8 cellular contexts compared by ENCODE assay signal in genomic region chr12:104958946-104959841, GRCh38. TPM values are rescaled to one million over a fixed set of nuclear protein-coding genes. Genes with fewer than 3 reads are reported as not detected.
A peak's percentile ranks its signal among the peaks of the same experiment; 100 is the strongest.
DNase-seq lines count a peak whose midpoint lies in the region; ATAC-seq, FAIRE-seq and TF ChIP-seq lines count a peak whose summit lies in the region.

No MANE protein-coding gene starts in this region.

- no peak overlapping the region for H3K27ac ChIP-seq in endodermal cell (ENCODE audit: low read depth, low read length)

- peak; percentile 6 for DNase-seq in activated CD4-positive, alpha-beta T cell treated with anti-CD3 and anti-CD28 coated beads for 48 hours
- no peak for DNase-seq in activated CD4-positive, alpha-beta T cell treated with anti-CD3 and anti-CD28 coated beads, Interleukin-2, amount 50 U/mL, for 1 hour
- DNase-seq in RCC 7860 (ENCODE audit: low spot score) (peak; percentile 73), endodermal cell (peak; percentile 72), neural crest cell (ENCODE audit: low read depth, low spot score) (no peak), occipital lobe (lab: John Stamatoyannopoulos, UW) (no peak), lower leg skin (ENCODE audit: low spot score in 2 of 2) (no peak)

- H3K27ac Mint-ChIP-seq in endodermal cell (peak overlapping the region; percentile 66), neural crest cell (ENCODE audit: unreplicated experiment) (no peak overlapping the region)

- TF ChIP-seq CTCF in endodermal cell (conservative IDR thresholded peaks at IDR 0.05) (no peak), neural crest cell (conservative IDR thresholded peaks at IDR 0.05) (no peak), lower leg skin (IDR thresholded peaks at IDR 0.05) (no peak)

- H3K36me3 Mint-ChIP-seq in endodermal cell (ENCODE audit: low read depth) (no peaks in the 10 kb centered on the region), neural crest cell (ENCODE audit: low read depth) (no peaks in the 10 kb centered on the region)

- H3K9me3 Mint-ChIP-seq in endodermal cell (no peaks in the 10 kb centered on the region), neural crest cell (no peaks in the 10 kb centered on the region)

- ATAC-seq in HG02885 (IDR thresholded peaks at IDR 0.05; ENCODE audit: poor library complexity, unreplicated experiment) = no peak

- TF ChIP-seq POLR2A in lower leg skin (IDR thresholded peaks at IDR 0.05) = no peak

- H3K36me3 ChIP-seq in endodermal cell (ENCODE audit: control insufficient read depth, insufficient read depth, low read length) = no peaks in the 10 kb centered on the region

- H3K4me3 ChIP-seq in endodermal cell (ENCODE audit: low read length) = peak overlapping the region; percentile 79
- no peak overlapping the region for H3K4me3 ChIP-seq in lower leg skin (ENCODE audit: low read depth, poor library complexity, severe bottlenecking)

- no peaks in the 10 kb centered on the region for H3K4me1 ChIP-seq in endodermal cell (ENCODE audit: control insufficient read depth, insufficient read depth, low read length)

- H3K27me3 Mint-ChIP-seq in endodermal cell (ENCODE audit: insufficient read depth) = peaks cover 79% of the 10 kb centered on the region
- H3K27me3 Mint-ChIP-seq in neural crest cell (ENCODE audit: low read depth) = peaks cover 45% of the 10 kb centered on the region

- no peak overlapping the region for H3K9ac ChIP-seq in endodermal cell (ENCODE audit: extremely low read depth, low read length, poor library complexity, severe bottlenecking)

- H3K9me3 ChIP-seq in endodermal cell (ENCODE audit: control insufficient read depth, low read length) = no peaks in the 10 kb centered on the region

- intact Hi-C loops in lower leg skin (cut with DNase I; ENCODE audit: low total_unique reads) = no loop called here

- H3K4me3 Mint-ChIP-seq in endodermal cell (peak overlapping the region; percentile 65), neural crest cell (peak overlapping the region; percentile 88)

- 90 to 92% methylated on average over 9 to 12 of the region's 12 CpGs for WGBS in endodermal cell (ENCODE audit: insufficient coverage in 1 of 2, insufficient read length in 1 of 2), 2 experiments
- WGBS in lower leg skin, 2 donors = 35 to 44% methylated on average over 12 of the region's 12 CpGs

- H3K27me3 ChIP-seq in endodermal cell (ENCODE audit: control insufficient read depth, insufficient read depth, low read length, poor library complexity, severe bottlenecking) = peaks cover 61% of the 10 kb centered on the region

- H3K4me1 Mint-ChIP-seq in endodermal cell = peaks cover 7% of the 10 kb centered on the region
- H3K4me1 Mint-ChIP-seq in neural crest cell = peaks cover 20% of the 10 kb centered on the region

- FAIRE-seq in RCC 7860 (lab: Jason Lieb, UNC) = peak; percentile 78

RNA-seq across cellular contexts. Expression of gene SLC41A2, which starts 1.1 kb away (rescaled TPM):
- 1 to 10 TPM; 1.9 to 2.3 TPM for total RNA-seq in endodermal cell
- 1.00 TPM for polyA plus RNA-seq in endodermal cell (2013, experiment 1 of 2)
- polyA plus RNA-seq in endodermal cell (2013, experiment 2 of 2) = 0.91 TPM
- 1.9 and 3.8 TPM in 2 replicates for total RNA-seq in neural crest cell
- total RNA-seq in occipital lobe = 190 TPM
- total RNA-seq in lower leg skin = 1 to 10 TPM; 1.8 to 6.7 (median 4.5) TPM

RNA-seq across cellular contexts. Expression of gene NOPCHAP1, which starts 26.9 kb away (rescaled TPM):
- total RNA-seq in endodermal cell (10 to 100 TPM; 26.1 to 29.1 TPM), neural crest cell (26.0 and 26.1 TPM in 2 replicates), occipital lobe (18.7 TPM), lower leg skin (1 to 10 TPM; 2.0 to 5.4 (median 3.6) TPM)
- 20.8 TPM for polyA plus RNA-seq in endodermal cell (2013, experiment 1 of 2)
- 18.4 TPM for polyA plus RNA-seq in endodermal cell (2013, experiment 2 of 2)

Comparison
In these comparisons a context has a peak if more than half of its experiments do, and no peak if none do; other contexts are left out.
1. DNase-seq: peak in activated CD4-positive, alpha-beta T cell treated with anti-CD3 and anti-CD28 coated beads for 48 hours (single experiment), RCC 7860 (single experiment) and endodermal cell (single experiment); none in activated CD4-positive, alpha-beta T cell treated with anti-CD3 and anti-CD28 coated beads, Interleukin-2, amount 50 U/mL, for 1 hour (single experiment), neural crest cell (single experiment), occipital lobe (single experiment) and lower leg skin (0 of 2).
2. RNA of gene SLC41A2, which starts 1.1 kb away (total RNA-seq): 190 TPM in occipital lobe (single experiment); 1.8 to 6.7 TPM in lower leg skin, 1.9 to 2.3 TPM in endodermal cell and 1.9 to 3.8 TPM in neural crest cell; every median in the first group is over 10 times any median in the second.